Comparison of ENCODE assay signal across 28 cellular contexts in the genomic region with DNA sequence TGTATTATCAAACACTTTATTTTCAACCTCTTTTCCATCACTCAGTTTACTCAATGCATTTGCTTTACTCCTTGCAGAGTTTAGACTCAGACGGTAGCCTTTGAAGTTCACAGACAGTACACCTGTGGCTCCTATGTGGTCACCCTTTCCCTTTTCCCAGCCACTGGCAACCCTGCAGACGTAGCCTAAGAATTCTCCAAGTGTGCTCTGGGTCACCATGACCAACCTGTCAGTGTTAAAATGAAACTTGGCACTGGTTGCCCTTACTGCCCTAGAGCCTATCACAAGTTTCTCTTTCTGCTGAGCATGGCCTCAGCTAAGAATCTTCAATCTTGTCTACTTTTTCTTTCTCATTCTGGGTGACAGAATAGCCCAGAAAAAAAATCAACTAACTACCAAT.
"Had no signal": no experiment of that assay in that cellular context is flagged by ENCODE, and none has a peak within 500 bp of the region (broad histone marks: within the 10 kb centered on the region; RNA-seq: fewer than 3 reads in every experiment).

No MANE protein-coding gene starts in this region.

- H3K9me3 Mint-ChIP-seq: natural killer cell; stimulated activated naive CD8-positive, alpha-beta T cell treated with anti-CD3 and anti-CD28 coated beads, Interleukin-15, amount 100 ng/mL, for 72 hours; type B pancreatic cell had no signal

- H3K27ac Mint-ChIP-seq: natural killer cell; nephron; neural progenitor cell; stimulated activated memory B cell treated with anti-CD40 and anti-IgM and Interleukin-4, amounts not matched to agents 10 μg/mL and 1 μg/mL and 100 μg/mL, for 72 hours; type B pancreatic cell had no signal

- H3K9ac ChIP-seq: neural progenitor cell, parathyroid adenoma had no signal

- H3K36me3 ChIP-seq: neural progenitor cell, ovary, right lobe of liver, sigmoid colon, suprapubic skin, tibial artery, transverse colon, upper lobe of right lung, uterus had no signal

- H3K4me1 ChIP-seq: parathyroid adenoma, psoas muscle, right lobe of liver, suprapubic skin, testis, tibial artery, transverse colon, upper lobe of right lung, uterus had no signal

- H3K27ac ChIP-seq: neural progenitor cell, ovary, parathyroid adenoma, psoas muscle, right lobe of liver, sigmoid colon, suprapubic skin, testis, tibial artery, transverse colon, upper lobe of right lung, uterus had no signal

- H3K4me3 Mint-ChIP-seq: natural killer cell; nephron; neural progenitor cell; stimulated activated memory B cell treated with anti-CD40 and anti-IgM and Interleukin-4, amounts not matched to agents 10 μg/mL and 1 μg/mL and 100 μg/mL, for 72 hours; stimulated activated naive CD8-positive, alpha-beta T cell treated with anti-CD3 and anti-CD28 coated beads, Interleukin-15, amount 100 ng/mL, for 72 hours; type B pancreatic cell had no signal

- H3K79me2 ChIP-seq: parathyroid adenoma had no signal

- H3K36me3 Mint-ChIP-seq: natural killer cell; neural progenitor cell; stimulated activated memory B cell treated with anti-CD40 and anti-IgM and Interleukin-4, amounts not matched to agents 10 μg/mL and 1 μg/mL and 100 μg/mL, for 72 hours; type B pancreatic cell had no signal

- H3K4me3 ChIP-seq: neural progenitor cell, ovary, psoas muscle, right lobe of liver, sigmoid colon, suprapubic skin, testis, tibial artery, transverse colon, upper lobe of right lung, uterus had no signal

- H3K4me2 ChIP-seq: neural progenitor cell had no signal

- H3K27me3 ChIP-seq: neural progenitor cell, ovary, right lobe of liver, sigmoid colon, testis, tibial artery, transverse colon, uterus had no signal

- ATAC-seq: natural killer cell; psoas muscle; right cardiac atrium; stimulated activated memory B cell treated with anti-CD40 and anti-IgM and Interleukin-4, amounts not matched to agents 10 μg/mL and 1 μg/mL and 100 μg/mL, for 72 hours; stimulated activated naive CD8-positive, alpha-beta T cell treated with anti-CD3 and anti-CD28 coated beads, Interleukin-15, amount 100 ng/mL, for 72 hours; stimulated activated naive CD8-positive, alpha-beta T cell treated with anti-CD3 and anti-CD28 coated beads, Interleukin-15, Interleukin-2, amounts not matched to agents 100 U/mL and 50 U/mL, for 24 hours; upper lobe of right lung had no signal

- H3K9me3 ChIP-seq: ovary, psoas muscle, right lobe of liver, sigmoid colon, suprapubic skin, testis, transverse colon, upper lobe of right lung, uterus had no signal

- DNase-seq: natural killer cell; occipital lobe; ovary; posterior cingulate gyrus; psoas muscle; right cardiac atrium; right lobe of liver; sigmoid colon; small intestine; stimulated activated CD4-positive, alpha-beta T cell treated with anti-CD3 and anti-CD28 coated beads, Interleukin-1b, Interleukin-23, amount 100 ng/mL, for 48 hours; stimulated activated CD4-positive, alpha-beta T cell treated with anti-CD3 and anti-CD28 coated beads, Interleukin-4, amount 100 ng/mL, for 1 hour; stimulated activated CD4-positive, alpha-beta T cell treated with anti-CD3 and anti-CD28 coated beads, Interleukin-4, amount 100 ng/mL, for 4 hours; stimulated activated CD8-positive, alpha-beta memory T cell treated with anti-CD3 and anti-CD28 coated beads, Interleukin-4, amount 100 ng/mL, for 48 hours; stimulated activated naive CD4-positive, alpha-beta T cell; stimulated activated naive CD8-positive, alpha-beta T cell treated with anti-CD3 and anti-CD28 coated beads, Interleukin-15, amount 100 ng/mL, for 72 hours; stimulated activated naive CD8-positive, alpha-beta T cell treated with anti-CD3 and anti-CD28 coated beads, Interleukin-15, Interleukin-2, amounts not matched to agents 100 U/mL and 50 U/mL, for 24 hours; substantia nigra; testis; tibial artery; transverse colon; upper lobe of right lung; uterus had no signal

- H3K4me1 Mint-ChIP-seq: natural killer cell; stimulated activated memory B cell treated with anti-CD40 and anti-IgM and Interleukin-4, amounts not matched to agents 10 μg/mL and 1 μg/mL and 100 μg/mL, for 72 hours; stimulated activated naive CD8-positive, alpha-beta T cell treated with anti-CD3 and anti-CD28 coated beads, Interleukin-15, amount 100 ng/mL, for 72 hours had no signal

- H2AFZ ChIP-seq: neural progenitor cell, parathyroid adenoma had no signal
